Comparison of ENCODE assay signal across 8 cellular contexts in genomic region chr17:38749222-38750043, GRCh38. TPM values are rescaled to one million over a fixed set of nuclear protein-coding genes. Genes with fewer than 3 reads are reported as not detected.
DNase-seq lines count a peak whose midpoint lies in the region; ATAC-seq and TF ChIP-seq lines count a peak whose summit lies in the region.

No MANE protein-coding gene starts in this region.

- H3K27me3 Mint-ChIP-seq in Calu3 (ENCODE audit: unreplicated experiment): no peaks in the 10 kb centered on the region
- peaks cover 21% of the 10 kb centered on the region for H3K27me3 Mint-ChIP-seq in memory B cell
- peaks cover 13% of the 10 kb centered on the region for H3K27me3 Mint-ChIP-seq in type B pancreatic cell

- H3K27me3 ChIP-seq in SJSA1 (replicated peaks) (no peaks in the 10 kb centered on the region), ectodermal cell (ENCODE audit: control insufficient read depth, insufficient read depth, low read length, poor library complexity, severe bottlenecking) (peaks cover 10% of the 10 kb centered on the region)

- H3K27ac Mint-ChIP-seq in Calu3 (ENCODE audit: unreplicated experiment) (peak overlapping the region; percentile 85), memory B cell (no peak overlapping the region), type B pancreatic cell (peak overlapping the region; percentile 61)

- DNase-seq in Calu3: peak; percentile 100
- peak in 57 of 76 experiments; percentile 15 to 74 (median 44) for DNase-seq in HUDEP-2 (lab: John Stamatoyannopoulos, UW; ENCODE audit: unreplicated experiment in 76 of 76)
- DNase-seq in SJSA1 (ENCODE audit: low read depth in 1 of 2, low spot score in 2 of 2): peak; percentile 76 to 81
- peak in 1 of 2 donors; percentile 57 for DNase-seq in memory B cell (ENCODE audit: low spot score in 2 of 2)
- DNase-seq in type B pancreatic cell (ENCODE audit: extremely low spot score, unreplicated experiment): no peak
- DNase-seq in GDM1 (lab: John Stamatoyannopoulos, UW): no peak

- H3K4me3 Mint-ChIP-seq in Calu3 (ENCODE audit: low read depth, unreplicated experiment) (peak overlapping the region; percentile 78), memory B cell (peak overlapping the region; percentile 63), type B pancreatic cell (peak overlapping the region; percentile 99)

- TF ChIP-seq CTCF in Calu3 (IDR thresholded peaks at IDR 0.05; ENCODE audit: unreplicated experiment) (no peak), type B pancreatic cell (conservative IDR thresholded peaks at IDR 0.05) (no peak)

- peak overlapping the region; percentile 26; the same call in 1 of the 2 replicates for H3K27ac ChIP-seq in SJSA1
- peak overlapping the region; percentile 52 for H3K27ac ChIP-seq in ectodermal cell (ENCODE audit: insufficient read depth, low read depth, low read length, poor library complexity, severe bottlenecking)

- H3K4me3 ChIP-seq in SJSA1 (peak overlapping the region; percentile 46), ectodermal cell (ENCODE audit: insufficient read depth, low read depth, low read length) (peak overlapping the region; percentile 94)

- ATAC-seq in memory B cell (ENCODE audit: low read depth) (no peak), HG03159 (IDR thresholded peaks at IDR 0.05; ENCODE audit: unreplicated experiment) (no peak)

- H3K36me3 ChIP-seq in SJSA1: peaks cover 26% of the 10 kb centered on the region
- H3K36me3 ChIP-seq in ectodermal cell (ENCODE audit: control insufficient read depth, insufficient read depth, low read length): no peaks in the 10 kb centered on the region

- intact Hi-C loops in Calu3 (cut with micrococcal nuclease; ENCODE audit: unreplicated experiment): loop anchor here (1.0 to 5.0 kb wide), 4 partner anchors 43 to 403 kb away; partner anchors contain the start of gene PLXDC1

- H3K9me3 Mint-ChIP-seq in Calu3 (ENCODE audit: low read depth, unreplicated experiment) (no peaks in the 10 kb centered on the region), memory B cell (no peaks in the 10 kb centered on the region), type B pancreatic cell (no peaks in the 10 kb centered on the region)

- WGBS in ectodermal cell, 2 experiments: 0% methylated on average over 79 of the region's 79 CpGs

- H3K9me3 ChIP-seq in SJSA1 (replicated peaks) (no peaks in the 10 kb centered on the region), ectodermal cell (ENCODE audit: control insufficient read depth, low read length) (no peaks in the 10 kb centered on the region)

- peaks cover 52% of the 10 kb centered on the region for H3K4me1 Mint-ChIP-seq in Calu3 (ENCODE audit: low read depth, unreplicated experiment)
- H3K4me1 Mint-ChIP-seq in memory B cell: peaks cover 41% of the 10 kb centered on the region
- peaks cover 37% of the 10 kb centered on the region for H3K4me1 Mint-ChIP-seq in type B pancreatic cell (ENCODE audit: unreplicated experiment)

- H3K36me3 Mint-ChIP-seq in Calu3 (ENCODE audit: insufficient read depth, unreplicated experiment) (peaks cover 99% of the 10 kb centered on the region), memory B cell (peaks cover 7% of the 10 kb centered on the region), type B pancreatic cell (peaks cover 10% of the 10 kb centered on the region)

- H3K4me1 ChIP-seq in SJSA1 (replicated peaks) (peaks cover 40% of the 10 kb centered on the region), ectodermal cell (ENCODE audit: control insufficient read depth, insufficient read depth, low read length) (peaks cover 26% of the 10 kb centered on the region)

- CTCF ChIA-PET in Calu3 (lab: Charles Lee): interaction anchor here (0.6 to 1.9 kb wide), 11 partner anchors 9 to 1096 kb away, joined by 3 to 14 read pairs (median 5); partner anchors contain the start of gene CISD3

- TSS peak; percentile 73 for BruUV-seq in Calu3 (replicated peaks; lab: Mats Ljungman, UMichigan)

RNA-seq across cellular contexts. Expression of gene PCGF2, which starts 1.3 kb away (rescaled TPM):
- total RNA-seq in Calu3 (2022): 196 and 205 TPM in 2 replicates
- 3.6 and 4.2 TPM in 2 replicates for total RNA-seq in SJSA1 (2014; rRNA removed; shearing (Covaris generic))
- polyA plus RNA-seq in ectodermal cell (2013, experiment 1 of 4): 97.7 TPM
- 93.5 TPM for polyA plus RNA-seq in ectodermal cell (2013, experiment 2 of 4)
- polyA plus RNA-seq in ectodermal cell (2013, experiment 3 of 4): 77.4 TPM
- polyA plus RNA-seq in ectodermal cell (2013, experiment 4 of 4): 79.7 TPM
- total RNA-seq in type B pancreatic cell (ENCODE audit: low replicate concordance): 37.6 and 74.6 TPM in 2 replicates

RNA-seq across cellular contexts. Expression of gene PSMB3, which starts 3.1 kb away (rescaled TPM):
- total RNA-seq in Calu3 (2022) (893 and 935 TPM in 2 replicates), type B pancreatic cell (ENCODE audit: low replicate concordance) (149 and 152 TPM in 2 replicates)
- 297 and 448 TPM in 2 replicates for total RNA-seq in SJSA1 (2014; rRNA removed; shearing (Covaris generic))
- 245 TPM for polyA plus RNA-seq in ectodermal cell (2013, experiment 1 of 4)
- 226 TPM for polyA plus RNA-seq in ectodermal cell (2013, experiment 2 of 4)
- polyA plus RNA-seq in ectodermal cell (2013, experiment 3 of 4): 213 TPM
- 242 TPM for polyA plus RNA-seq in ectodermal cell (2013, experiment 4 of 4)

RNA-seq across cellular contexts. Expression of gene CISD3, which starts 19.3 kb away (rescaled TPM):
- total RNA-seq in Calu3 (2022): 101 and 109 TPM in 2 replicates
- 2.2 and 6.1 TPM in 2 replicates for total RNA-seq in SJSA1 (2014; rRNA removed; shearing (Covaris generic))
- 7.1 TPM for polyA plus RNA-seq in ectodermal cell (2013, experiment 1 of 4)
- polyA plus RNA-seq in ectodermal cell (2013, experiment 2 of 4): 6.5 TPM
- polyA plus RNA-seq in ectodermal cell (2013, experiment 3 of 4): 5.4 TPM
- 7.1 TPM for polyA plus RNA-seq in ectodermal cell (2013, experiment 4 of 4)
- total RNA-seq in type B pancreatic cell (ENCODE audit: low replicate concordance): 12.8 and 15.6 TPM in 2 replicates

RNA-seq across cellular contexts. Expression of gene MLLT6, which starts 44.4 kb away (rescaled TPM):
- 463 and 498 TPM in 2 replicates for total RNA-seq in Calu3 (2022)
- total RNA-seq in SJSA1 (2014; rRNA removed; shearing (Covaris generic)): 8.6 and 11.7 TPM in 2 replicates
- polyA plus RNA-seq in ectodermal cell (2013, experiment 1 of 4): 43.9 TPM
- 52.0 TPM for polyA plus RNA-seq in ectodermal cell (2013, experiment 2 of 4)
- polyA plus RNA-seq in ectodermal cell (2013, experiment 3 of 4): 39.9 TPM
- polyA plus RNA-seq in ectodermal cell (2013, experiment 4 of 4): 46.5 TPM
- total RNA-seq in type B pancreatic cell (ENCODE audit: low replicate concordance): 122 and 130 TPM in 2 replicates

RNA-seq across cellular contexts. Expression of gene PIP4K2B, which starts 49.9 kb away (rescaled TPM):
- total RNA-seq in Calu3 (2022) (101 and 120 TPM in 2 replicates), type B pancreatic cell (ENCODE audit: low replicate concordance) (37.0 and 72.6 TPM in 2 replicates)
- total RNA-seq in SJSA1 (2014; rRNA removed; shearing (Covaris generic)): 37.0 and 47.9 TPM in 2 replicates
- 74.1 TPM for polyA plus RNA-seq in ectodermal cell (2013, experiment 1 of 4)
- polyA plus RNA-seq in ectodermal cell (2013, experiment 2 of 4): 81.1 TPM
- 51.0 TPM for polyA plus RNA-seq in ectodermal cell (2013, experiment 3 of 4)
- 56.9 TPM for polyA plus RNA-seq in ectodermal cell (2013, experiment 4 of 4)

Comparison
In these comparisons a context has a peak if more than half of its experiments do, and no peak if none do; other contexts are left out.
1. DNase-seq: peak in Calu3 (single experiment), HUDEP-2 (57 of 76) and SJSA1 (2 of 2); none in type B pancreatic cell (single experiment) and GDM1 (single experiment).
2. Peak in every context shown above with its lines, with median percentiles within 50 percentile points of each other: H3K4me3 Mint-ChIP-seq.